Comparison of ENCODE assay signal across 8 cellular contexts in the genomic region with DNA sequence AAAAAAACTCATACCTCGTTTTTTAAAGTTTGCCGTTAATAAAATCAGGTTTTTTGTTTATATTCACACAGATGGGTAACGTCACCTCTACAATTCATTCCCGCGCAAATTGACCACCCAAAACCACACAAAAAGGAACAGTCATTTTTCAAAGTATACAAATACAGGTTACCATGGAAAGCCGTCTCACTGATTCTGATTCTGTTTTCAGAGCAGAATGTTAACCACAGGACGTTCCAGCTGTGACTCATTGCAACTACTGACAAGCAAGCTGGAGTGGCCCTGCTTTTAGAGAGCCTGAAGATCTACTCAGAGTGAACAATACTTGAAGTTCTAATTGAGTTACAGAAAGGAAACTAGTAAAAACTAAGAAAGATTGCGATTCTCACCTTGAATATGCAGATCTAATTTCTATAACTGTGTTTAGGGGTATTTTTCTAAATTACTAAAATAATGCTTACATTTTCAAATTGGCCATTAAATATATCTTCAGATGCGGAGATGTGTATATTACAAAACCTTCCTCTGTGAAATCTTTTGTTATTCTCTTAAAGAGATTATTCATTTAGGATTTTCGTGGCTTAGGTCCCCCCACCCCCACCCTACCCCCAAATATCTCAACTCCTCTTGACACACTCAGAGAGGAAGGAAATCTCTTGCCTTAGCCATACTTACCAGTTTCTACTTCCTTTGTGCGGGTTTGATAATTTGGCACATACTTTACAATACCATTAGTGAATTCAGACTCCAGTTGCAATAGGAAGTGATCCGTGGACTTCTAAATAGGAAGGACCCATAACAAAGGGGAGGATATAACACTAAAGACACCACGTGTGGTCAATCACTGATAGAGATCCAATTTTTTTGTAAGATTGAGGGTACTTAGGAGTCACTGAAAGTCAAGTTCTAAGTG.
DNase-seq lines count a peak whose midpoint lies in the region; ATAC-seq and TF ChIP-seq lines count a peak whose summit lies in the region.

No MANE protein-coding gene starts in this region.

- H3K9me3 Mint-ChIP-seq in activated T-cell treated with anti-CD3 and anti-CD28 coated beads, Interleukin-2, amount 50 U/mL, for 72 hours: peaks cover 0 to 4% of the 10 kb centered on the region in 2 donors

- H3K27me3 Mint-ChIP-seq in activated T-cell treated with anti-CD3 and anti-CD28 coated beads, Interleukin-2, amount 50 U/mL, for 72 hours (ENCODE audit: low read depth): no peaks in the 10 kb centered on the region

- no peak for TF ChIP-seq CTCF in fibroblast of villous mesenchyme (IDR thresholded peaks at IDR 0.05; ENCODE audit: insufficient read depth, low read depth, low read length)

- intact Hi-C loops in sciatic nerve (cut with DNase I): no loop called here

- DNase-seq in OCI-M1 (lab: John Stamatoyannopoulos, UW): peak; percentile 91
- DNase-seq in activated T-cell treated with anti-CD3 and anti-CD28 coated beads, Interleukin-2, amount 50 U/mL, for 72 hours: peak; percentile 81 to 85
- DNase-seq in fibroblast of villous mesenchyme (ENCODE audit: low read depth): peak; percentile 96
- no peak for DNase-seq in sciatic nerve (ENCODE audit: low spot score)
- no peak for DNase-seq in COLO668 (lab: John Stamatoyannopoulos, UW; ENCODE audit: unreplicated experiment)
- DNase-seq in NCI-H2029 (lab: John Stamatoyannopoulos, UW): no peak

- ATAC-seq in GM18517 (IDR thresholded peaks at IDR 0.05; ENCODE audit: unreplicated experiment) (peak; percentile 98), HG02943 (IDR thresholded peaks at IDR 0.05; ENCODE audit: low read depth, unreplicated experiment) (peak; percentile 95), sciatic nerve (peak; percentile 93)
- peak; percentile 73 to 74 for ATAC-seq in activated T-cell treated with anti-CD3 and anti-CD28 coated beads, Interleukin-2, amount 50 U/mL, for 72 hours (replicated peaks in 1 of 2)

- peaks cover 0 to 3% of the 10 kb centered on the region in 2 donors for H3K36me3 Mint-ChIP-seq in activated T-cell treated with anti-CD3 and anti-CD28 coated beads, Interleukin-2, amount 50 U/mL, for 72 hours (ENCODE audit: insufficient read depth in 2 of 2)

- H3K4me3 Mint-ChIP-seq in activated T-cell treated with anti-CD3 and anti-CD28 coated beads, Interleukin-2, amount 50 U/mL, for 72 hours: peak overlapping the region; percentile 67 to 68

- H3K4me3 ChIP-seq in fibroblast of villous mesenchyme (ENCODE audit: low read depth, low read length): no peak overlapping the region

- H3K27ac Mint-ChIP-seq in activated T-cell treated with anti-CD3 and anti-CD28 coated beads, Interleukin-2, amount 50 U/mL, for 72 hours: peak overlapping the region; percentile 72

- H3K4me1 Mint-ChIP-seq in activated T-cell treated with anti-CD3 and anti-CD28 coated beads, Interleukin-2, amount 50 U/mL, for 72 hours (ENCODE audit: low read depth): peaks cover 61% of the 10 kb centered on the region

Comparison
In these comparisons a context has a peak if more than half of its experiments do, and no peak if none do; other contexts are left out.
1. DNase-seq: peak in OCI-M1 (single experiment), activated T-cell treated with anti-CD3 and anti-CD28 coated beads, Interleukin-2, amount 50 U/mL, for 72 hours (2 of 2) and fibroblast of villous mesenchyme (single experiment); none in sciatic nerve (single experiment), COLO668 (single experiment) and NCI-H2029 (single experiment).
2. Peak in every context shown above with its lines, with median percentiles within 50 percentile points of each other: ATAC-seq.